Comparison of ENCODE assay signal across 1 cellular context in genomic region chrX:134990475-134991473, GRCh38.
A peak's percentile ranks its signal among the peaks of the same experiment; 100 is the strongest.
TF ChIP-seq lines count a peak whose summit lies in the region.

Gene SMIM10 (plus strand): TSS chrX:134990991. CDS start chrX:134991096, 105 bp downstream.

TF ChIP-seq in K562, 482 proteins besides CTCF, POLR2A, EP300 and RAD21 (continued from another document and continues in another):
- TF ChIP-seq ZMIZ1 (IDR thresholded peaks at IDR 0.05; ENCODE audit: low read depth in 2 of 2, low read length in 2 of 2) (no peak), LARP7 (IDR thresholded peaks at IDR 0.05) (no peak), HDAC1 (IDR thresholded peaks at IDR 0.05) (peak in 1 of 2 experiments; percentile 53; a peak in 1 of 4 replicates), ESRRA (IDR thresholded peaks at IDR 0.05; ENCODE audit: borderline replicate concordance, low read depth) (peak; percentile 75; the same call in 1 of the 2 replicates), ATF7 (IDR thresholded peaks at IDR 0.05) (peak; percentile 44; the same call in 1 of the 2 replicates), MLLT1 (IDR thresholded peaks at IDR 0.05) (no peak), DMBX1 (CRISPR knock-in tag; IDR thresholded peaks at IDR 0.05; ENCODE audit: borderline replicate concordance) (0 out of 2 replicates have a peak, but pooled peaks have one; percentile 64), MAX (CRISPR knock-in tag; IDR thresholded peaks at IDR 0.05) (peak; percentile 86), MNT (conservative IDR thresholded peaks at IDR 0.05) (peak; percentile 78 to 86), NFYB (IDR thresholded peaks at IDR 0.05; ENCODE audit: extremely low read depth, insufficient read length) (no peak), ZNF121 (CRISPR knock-in tag; conservative IDR thresholded peaks at IDR 0.05) (no peak), ZNF12 (CRISPR knock-in tag; IDR thresholded peaks at IDR 0.05) (no peak), ZNF584 (CRISPR knock-in tag; IDR thresholded peaks at IDR 0.05; ENCODE audit: low read depth) (no peak), THRB (CRISPR knock-in tag; conservative IDR thresholded peaks at IDR 0.05) (no peak), PREB (CRISPR knock-in tag; IDR thresholded peaks at IDR 0.05) (no peak), ZNF280B (CRISPR knock-in tag; IDR thresholded peaks at IDR 0.05) (no peak), ZNF785 (CRISPR knock-in tag; IDR thresholded peaks at IDR 0.05) (no peak), SMC3 (conservative IDR thresholded peaks at IDR 0.05; ENCODE audit: insufficient read depth, low read depth, low read length) (no peak), SRSF1 (IDR thresholded peaks at IDR 0.05; ENCODE audit: low read depth, low read length) (no peak), CREB3L1 (IDR thresholded peaks at IDR 0.05; ENCODE audit: borderline replicate concordance, low read depth) (peak; percentile 20; the same call in 1 of the 2 replicates), CLOCK (CRISPR knock-in tag; IDR thresholded peaks at IDR 0.05; ENCODE audit: borderline replicate concordance) (no peak), ZNF431 (CRISPR knock-in tag; IDR thresholded peaks at IDR 0.05) (peak; percentile 66; the same call in 1 of the 2 replicates), BCLAF1 (IDR thresholded peaks at IDR 0.05; ENCODE audit: borderline replicate concordance in 1 of 2, control insufficient read depth in 1 of 2, low read depth in 2 of 2, low read length in 1 of 2) (no peak), MAFK (IDR thresholded peaks at IDR 0.05; ENCODE audit: low read length) (no peak), ZZZ3 (IDR thresholded peaks at IDR 0.05) (no peak), PHB2 (IDR thresholded peaks at IDR 0.05; ENCODE audit: low read depth) (no peak), ILK (tag; IDR thresholded peaks at IDR 0.05; ENCODE audit: borderline replicate concordance, low read depth) (no peak), STAT5A (IDR thresholded peaks at IDR 0.05; ENCODE audit: borderline replicate concordance, low read length) (no peak), TAF15 (IDR thresholded peaks at IDR 0.05; ENCODE audit: low read depth, low read length) (no peak), E2F5 (CRISPR knock-in tag; IDR thresholded peaks at IDR 0.05) (no peak), FOXO4 (CRISPR knock-in tag; IDR thresholded peaks at IDR 0.05) (no peak), HMGXB4 (CRISPR knock-in tag; IDR thresholded peaks at IDR 0.05) (no peak)
